Comparison of ENCODE assay signal across 10 cellular contexts in genomic region chr12:94186461-94187237, GRCh38. TPM values are rescaled to one million over a fixed set of nuclear protein-coding genes. Genes with fewer than 3 reads are reported as not detected.
DNase-seq lines count a peak whose midpoint lies in the region; ATAC-seq and TF ChIP-seq lines count a peak whose summit lies in the region.
"Had no signal": no experiment of that assay in that cellular context is flagged by ENCODE, and none has a peak within 500 bp of the region (broad histone marks: within the 10 kb centered on the region; RNA-seq: fewer than 3 reads in every experiment).

No MANE protein-coding gene starts in this region.

- CTCF ChIA-PET in activated CD8-positive, alpha-beta T cell treated with anti-CD3 and anti-CD28 coated beads, Interleukin-2, amount 10 ng/mL, durations not matched to agents 7 days and 5 days (lab: Charles Lee) = no interaction called here

- peak; percentile 32 for DNase-seq in COLO668 (lab: John Stamatoyannopoulos, UW; ENCODE audit: unreplicated experiment)
- peak; percentile 56 for DNase-seq in NCI-H524 treated with DMSO at 0.1 percent for 48 hours (lab: John Stamatoyannopoulos, UW)
- peak; percentile 56 for DNase-seq in fibroblast of villous mesenchyme (ENCODE audit: low read depth)
- peak; percentile 33 for DNase-seq in omental fat pad (ENCODE audit: low spot score)
- DNase-seq in stimulated activated naive B cell treated with anti-CD40 and anti-IgM and Interleukin-4, amounts not matched to agents 10 μg/mL and 1 μg/mL and 100 μg/mL, for 72 hours = no peak
- DNase-seq in activated CD8-positive, alpha-beta T cell treated with anti-CD3 and anti-CD28 coated beads, Interleukin-2, amount 10 ng/mL, durations not matched to agents 7 days and 5 days = no peak
- no peak for DNase-seq in NCI-H345 (lab: John Stamatoyannopoulos, UW)
- DNase-seq: activated naive CD4-positive, alpha-beta T cell treated with Interleukin-2 at 50 U/mL for 16 hours; naive B cell had no signal

- H3K36me3 Mint-ChIP-seq in stimulated activated naive B cell treated with anti-CD40 and anti-IgM and Interleukin-4, amounts not matched to agents 10 μg/mL and 1 μg/mL and 100 μg/mL, for 72 hours = peaks cover 24 to 27% of the 10 kb centered on the region in 2 donors
- peaks cover 25% of the 10 kb centered on the region for H3K36me3 Mint-ChIP-seq in activated CD8-positive, alpha-beta T cell treated with anti-CD3 and anti-CD28 coated beads, Interleukin-2, amount 10 ng/mL, durations not matched to agents 7 days and 5 days (ENCODE audit: low read depth)

- peaks cover 3 to 5% of the 10 kb centered on the region in 2 donors for H3K9me3 Mint-ChIP-seq in stimulated activated naive B cell treated with anti-CD40 and anti-IgM and Interleukin-4, amounts not matched to agents 10 μg/mL and 1 μg/mL and 100 μg/mL, for 72 hours
- no peaks in the 10 kb centered on the region for H3K9me3 Mint-ChIP-seq in activated CD8-positive, alpha-beta T cell treated with anti-CD3 and anti-CD28 coated beads, Interleukin-2, amount 10 ng/mL, durations not matched to agents 7 days and 5 days (ENCODE audit: insufficient read depth)

- peak overlapping the region; percentile 36 for H3K4me3 ChIP-seq in fibroblast of villous mesenchyme (ENCODE audit: low read depth, low read length)

- POLR2A ChIA-PET in activated CD8-positive, alpha-beta T cell treated with anti-CD3 and anti-CD28 coated beads, Interleukin-2, amount 10 ng/mL, durations not matched to agents 7 days and 5 days (lab: Charles Lee) = no interaction called here

- no peak overlapping the region for H3K4me3 Mint-ChIP-seq in stimulated activated naive B cell treated with anti-CD40 and anti-IgM and Interleukin-4, amounts not matched to agents 10 μg/mL and 1 μg/mL and 100 μg/mL, for 72 hours
- H3K4me3 Mint-ChIP-seq in activated CD8-positive, alpha-beta T cell treated with anti-CD3 and anti-CD28 coated beads, Interleukin-2, amount 10 ng/mL, durations not matched to agents 7 days and 5 days = no peak overlapping the region
- H3K4me3 Mint-ChIP-seq: naive B cell had no signal

- peaks cover 5 to 13% of the 10 kb centered on the region in 2 donors for H3K4me1 Mint-ChIP-seq in stimulated activated naive B cell treated with anti-CD40 and anti-IgM and Interleukin-4, amounts not matched to agents 10 μg/mL and 1 μg/mL and 100 μg/mL, for 72 hours
- peaks cover 16% of the 10 kb centered on the region for H3K4me1 Mint-ChIP-seq in activated CD8-positive, alpha-beta T cell treated with anti-CD3 and anti-CD28 coated beads, Interleukin-2, amount 10 ng/mL, durations not matched to agents 7 days and 5 days (ENCODE audit: low read depth)

- TF ChIP-seq CTCF in fibroblast of villous mesenchyme (IDR thresholded peaks at IDR 0.05; ENCODE audit: insufficient read depth, low read depth, low read length) (no peak), omental fat pad (IDR thresholded peaks at IDR 0.05) (no peak)

- no peaks in the 10 kb centered on the region for H3K27me3 Mint-ChIP-seq in stimulated activated naive B cell treated with anti-CD40 and anti-IgM and Interleukin-4, amounts not matched to agents 10 μg/mL and 1 μg/mL and 100 μg/mL, for 72 hours
- H3K27me3 Mint-ChIP-seq in activated CD8-positive, alpha-beta T cell treated with anti-CD3 and anti-CD28 coated beads, Interleukin-2, amount 10 ng/mL, durations not matched to agents 7 days and 5 days (ENCODE audit: low read depth) = no peaks in the 10 kb centered on the region
- H3K27me3 Mint-ChIP-seq: naive B cell had no signal

- no peak overlapping the region for H3K27ac Mint-ChIP-seq in stimulated activated naive B cell treated with anti-CD40 and anti-IgM and Interleukin-4, amounts not matched to agents 10 μg/mL and 1 μg/mL and 100 μg/mL, for 72 hours
- no peak overlapping the region for H3K27ac Mint-ChIP-seq in activated CD8-positive, alpha-beta T cell treated with anti-CD3 and anti-CD28 coated beads, Interleukin-2, amount 10 ng/mL, durations not matched to agents 7 days and 5 days
- H3K27ac Mint-ChIP-seq: naive B cell had no signal

- no peak for ATAC-seq in omental fat pad (ENCODE audit: low FRiP score)
- ATAC-seq in stimulated activated naive B cell treated with anti-CD40 and anti-IgM and Interleukin-4, amounts not matched to agents 10 μg/mL and 1 μg/mL and 100 μg/mL, for 72 hours (replicated peaks) = no peak
- no peak for ATAC-seq in activated CD8-positive, alpha-beta T cell treated with anti-CD3 and anti-CD28 coated beads, Interleukin-2, amount 10 ng/mL, durations not matched to agents 7 days and 5 days
- ATAC-seq in HG03039 (IDR thresholded peaks at IDR 0.05; ENCODE audit: unreplicated experiment) = no peak

RNA-seq across cellular contexts. Expression of gene PLXNC1, which starts 38.3 kb away (rescaled TPM):
- 0.86 and 0.97 TPM in 2 replicates for total RNA-seq in fibroblast of villous mesenchyme
- 10 to 100 TPM in 2 of 4 donors, 1 to 10 TPM in 2; 4.2 to 42.7 (median 8.6) TPM for total RNA-seq in omental fat pad
- total RNA-seq in activated CD8-positive, alpha-beta T cell treated with anti-CD3 and anti-CD28 coated beads, Interleukin-2, amount 10 ng/mL, durations not matched to agents 7 days and 5 days = 10 to 100 TPM; 43.8 to 45.6 TPM

Comparison
In these comparisons a context has a peak if more than half of its experiments do, and no peak if none do; other contexts are left out.
1. DNase-seq: peak in COLO668 (single experiment), NCI-H524 treated with DMSO at 0.1 percent for 48 hours (single experiment), fibroblast of villous mesenchyme (single experiment) and omental fat pad (single experiment); none in stimulated activated naive B cell treated with anti-CD40 and anti-IgM and Interleukin-4, amounts not matched to agents 10 μg/mL and 1 μg/mL and 100 μg/mL, for 72 hours (single experiment), activated CD8-positive, alpha-beta T cell treated with anti-CD3 and anti-CD28 coated beads, Interleukin-2, amount 10 ng/mL, durations not matched to agents 7 days and 5 days (single experiment) and NCI-H345 (single experiment).